Comparison of ENCODE assay signal across 19 cellular contexts in genomic region chr3:187594272-187594671, GRCh38.
DNase-seq lines count a peak whose midpoint lies in the region; ATAC-seq, FAIRE-seq and TF ChIP-seq lines count a peak whose summit lies in the region.
"Had no signal": no experiment of that assay in that cellular context is flagged by ENCODE, and none has a peak within 500 bp of the region (broad histone marks: within the 10 kb centered on the region; RNA-seq: fewer than 3 reads in every experiment).

No MANE protein-coding gene starts in this region.

- peaks cover 2% of the 10 kb centered on the region for H3K27me3 Mint-ChIP-seq in endodermal cell (ENCODE audit: insufficient read depth)
- H3K27me3 Mint-ChIP-seq in activated T-cell treated with anti-CD3 and anti-CD28 coated beads, Interleukin-2, amount 50 U/mL, for 24 hours, result peaks cover 64% of the 10 kb centered on the region

- H3K27ac ChIP-seq in HepG2 (ENCODE audit: extremely low read length, insufficient read depth, low read length) (no peak overlapping the region), right lobe of liver (no peak overlapping the region), endodermal cell (ENCODE audit: low read depth, low read length) (no peak overlapping the region)
- H3K27ac ChIP-seq: 22Rv1, BLaER1, HL-60 had no signal

- no peaks in the 10 kb centered on the region for H3K36me3 ChIP-seq in HepG2 (replicated peaks in 1 of 2; ENCODE audit: control insufficient read depth in 1 of 2, insufficient read depth in 2 of 2, low read length in 2 of 2)
- no peaks in the 10 kb centered on the region for H3K36me3 ChIP-seq in right lobe of liver
- H3K36me3 ChIP-seq in endodermal cell (ENCODE audit: control insufficient read depth, insufficient read depth, low read length), result no peaks in the 10 kb centered on the region
- H3K36me3 ChIP-seq: BLaER1 had no signal

- no peak overlapping the region for H3K27ac Mint-ChIP-seq in endodermal cell
- H3K27ac Mint-ChIP-seq in activated T-cell treated with anti-CD3 and anti-CD28 coated beads, Interleukin-2, amount 50 U/mL, for 24 hours, result no peak overlapping the region
- H3K27ac Mint-ChIP-seq: CD14-positive monocyte; CD4-positive, alpha-beta memory T cell had no signal

- H3K79me2 ChIP-seq in HepG2 (ENCODE audit: insufficient read depth, low read length), result no peaks in the 10 kb centered on the region

- no peak for DNase-seq in HepG2 (ENCODE audit: low spot score)
- DNase-seq in right lobe of liver, result no peak
- DNase-seq in endodermal cell, result peak; percentile 67
- DNase-seq in iPS-NIHi11 (ENCODE audit: low spot score), result peak; percentile 27
- no peak for DNase-seq in 8988T
- no peak for DNase-seq in activated T-cell treated with anti-CD3 and anti-CD28 coated beads, Interleukin-2, amount 50 U/mL, for 24 hours
- DNase-seq in NCI-H2029 (lab: John Stamatoyannopoulos, UW), result no peak
- DNase-seq: CD4-positive, alpha-beta memory T cell; DMS153; DMS79; GF-D8; IMR-90 had no signal

- in situ Hi-C loops in HepG2 (cut with HindIII; ENCODE audit: extremely low pct_ligation_motif_present, low pct_unique_long_range_greater_than_20kb), result no loop called here

- no peak for FAIRE-seq in HepG2 (lab: Jason Lieb, UNC)
- FAIRE-seq: H54, K562 had no signal

- H3K4me3 Mint-ChIP-seq in endodermal cell, result no peak overlapping the region
- no peak overlapping the region for H3K4me3 Mint-ChIP-seq in activated T-cell treated with anti-CD3 and anti-CD28 coated beads, Interleukin-2, amount 50 U/mL, for 24 hours
- H3K4me3 Mint-ChIP-seq: CD14-positive monocyte; CD4-positive, alpha-beta memory T cell had no signal

- peaks cover 4% of the 10 kb centered on the region for H3K4me1 Mint-ChIP-seq in endodermal cell
- no peaks in the 10 kb centered on the region for H3K4me1 Mint-ChIP-seq in activated T-cell treated with anti-CD3 and anti-CD28 coated beads, Interleukin-2, amount 50 U/mL, for 24 hours (ENCODE audit: low read depth)
- H3K4me1 Mint-ChIP-seq: CD14-positive monocyte; CD4-positive, alpha-beta memory T cell had no signal

- H3K27me3 ChIP-seq in HepG2 (ENCODE audit: control insufficient read depth in 1 of 2, insufficient read depth in 2 of 2, low read length in 2 of 2) (no peaks in the 10 kb centered on the region), right lobe of liver (peaks cover 0 to 4% of the 10 kb centered on the region in 2 donors), endodermal cell (ENCODE audit: control insufficient read depth, insufficient read depth, low read length, poor library complexity, severe bottlenecking) (no peaks in the 10 kb centered on the region)
- H3K27me3 ChIP-seq: BLaER1 had no signal

- POLR2A ChIA-PET in HepG2 (lab: Yijun Ruan, JAX), result no interaction called here

- H3K9me3 ChIP-seq in HepG2 (ENCODE audit: low read length), result no peaks in the 10 kb centered on the region
- no peaks in the 10 kb centered on the region for H3K9me3 ChIP-seq in right lobe of liver
- no peaks in the 10 kb centered on the region for H3K9me3 ChIP-seq in endodermal cell (ENCODE audit: control insufficient read depth, low read length)
- H3K9me3 ChIP-seq: BLaER1 had no signal

- TF ChIP-seq CTCF in HepG2 (CRISPR knock-in tag; IDR thresholded peaks at IDR 0.05), result no peak
- TF ChIP-seq CTCF in right lobe of liver (IDR thresholded peaks at IDR 0.05), result no peak
- peak; percentile 62 for TF ChIP-seq CTCF in endodermal cell (conservative IDR thresholded peaks at IDR 0.05)

- H3K4me3 ChIP-seq in HepG2 (replicated peaks in 1 of 3; ENCODE audit: insufficient read depth in 1 of 3, low read depth in 2 of 3, low read length in 3 of 3), result no peak overlapping the region
- no peak overlapping the region for H3K4me3 ChIP-seq in right lobe of liver
- no peak overlapping the region for H3K4me3 ChIP-seq in endodermal cell (ENCODE audit: low read length)
- H3K4me3 ChIP-seq: BLaER1, K562 had no signal

- ATAC-seq in HepG2 (peak; percentile 54), right lobe of liver (no peak), GM18909 (IDR thresholded peaks at IDR 0.05; ENCODE audit: poor library complexity, unreplicated experiment) (no peak)
- ATAC-seq: K562 had no signal

- BruUV-seq in HepG2 (replicated peaks; lab: Mats Ljungman, UMichigan), result no TSS peak

- no peak for TF ChIP-seq RAD21 in HepG2 (CRISPR knock-in tag; IDR thresholded peaks at IDR 0.05)

- no peaks in the 10 kb centered on the region for H3K9me3 Mint-ChIP-seq in endodermal cell
- no peaks in the 10 kb centered on the region for H3K9me3 Mint-ChIP-seq in activated T-cell treated with anti-CD3 and anti-CD28 coated beads, Interleukin-2, amount 50 U/mL, for 24 hours
- H3K9me3 Mint-ChIP-seq: CD4-positive, alpha-beta memory T cell had no signal

- intact Hi-C loops in HepG2 (cut with micrococcal nuclease; ENCODE audit: unreplicated experiment), result no loop called here
- intact Hi-C loops in right lobe of liver (cut with DNase I), result no loop called here

- no peak for TF ChIP-seq POLR2A in HepG2 (IDR thresholded peaks at IDR 0.05; ENCODE audit: insufficient read depth in 1 of 2, low read depth in 2 of 2, low read length in 2 of 2)
- TF ChIP-seq POLR2A in right lobe of liver (IDR thresholded peaks at IDR 0.05), result no peak

- no peak overlapping the region for H2AFZ ChIP-seq in HepG2 (ENCODE audit: low read length)

- 5% methylated on average over 2 of the region's 2 CpGs for WGBS in HepG2 (ENCODE audit: low lambda C conversion rate)
- WGBS in right lobe of liver (ENCODE audit: insufficient coverage, low coverage, low lambda C conversion rate, missing lambda C conversion rate), result 39% methylated on average over 2 of the region's 2 CpGs
- WGBS in endodermal cell (ENCODE audit: insufficient coverage in 1 of 2, insufficient read length in 1 of 2), 2 experiments, result 33 to 39% methylated on average over 1 to 2 of the region's 2 CpGs

- H3K36me3 Mint-ChIP-seq in endodermal cell (ENCODE audit: low read depth), result no peaks in the 10 kb centered on the region
- H3K36me3 Mint-ChIP-seq in activated T-cell treated with anti-CD3 and anti-CD28 coated beads, Interleukin-2, amount 50 U/mL, for 24 hours (ENCODE audit: low read depth), result no peaks in the 10 kb centered on the region
- H3K36me3 Mint-ChIP-seq: CD14-positive monocyte; CD4-positive, alpha-beta memory T cell had no signal

- no peak overlapping the region for H3K4me2 ChIP-seq in HepG2 (ENCODE audit: low read depth, low read length)
- H3K4me2 ChIP-seq: BLaER1 had no signal

- H4K20me1 ChIP-seq in HepG2 (ENCODE audit: insufficient read depth, low read length), result no peaks in the 10 kb centered on the region
- H4K20me1 ChIP-seq: BLaER1 had no signal

- no peaks in the 10 kb centered on the region for H3K4me1 ChIP-seq in HepG2 (ENCODE audit: insufficient read depth, low read length)
- H3K4me1 ChIP-seq in right lobe of liver, result no peaks in the 10 kb centered on the region
- H3K4me1 ChIP-seq in endodermal cell (ENCODE audit: control insufficient read depth, insufficient read depth, low read length), result peaks cover 6% of the 10 kb centered on the region
- H3K4me1 ChIP-seq: BLaER1 had no signal

- H3K9ac ChIP-seq in HepG2 (ENCODE audit: insufficient read depth, low read depth, low read length) (no peak overlapping the region), endodermal cell (ENCODE audit: extremely low read depth, low read length, poor library complexity, severe bottlenecking) (no peak overlapping the region)
- H3K9ac ChIP-seq: BLaER1 had no signal

- CTCF ChIA-PET in HepG2 (lab: Yijun Ruan, JAX; ENCODE audit: low intra/inter-chr PET ratio, low total read pairs), result no interaction called here

- TF ChIP-seq EP300 in HepG2 (IDR thresholded peaks at IDR 0.05; ENCODE audit: low read depth in 2 of 2, low read length in 2 of 2) (no peak), HepG2 (CRISPR knock-in tag; IDR thresholded peaks at IDR 0.05; ENCODE audit: borderline replicate concordance) (no peak)

TF ChIP-seq in HepG2, 621 proteins besides CTCF, POLR2A, EP300 and RAD21:
- TF ChIP-seq ZNF816 (CRISPR knock-in tag; IDR thresholded peaks at IDR 0.05; ENCODE audit: borderline replicate concordance), result no peak
- no peak for TF ChIP-seq TERF1 (CRISPR knock-in tag; IDR thresholded peaks at IDR 0.05)
- TF ChIP-seq PHB2 (IDR thresholded peaks at IDR 0.05; ENCODE audit: partially characterized antibody), result no peak
- no peak for TF ChIP-seq ZNF724P (CRISPR knock-in tag; IDR thresholded peaks at IDR 0.05; ENCODE audit: borderline replicate concordance)
- TF ChIP-seq ZNF761 (CRISPR knock-in tag; conservative IDR thresholded peaks at IDR 0.05), result no peak
- TF ChIP-seq FLYWCH1 (CRISPR knock-in tag; IDR thresholded peaks at IDR 0.05), result no peak
- TF ChIP-seq RCOR2 (CRISPR knock-in tag; IDR thresholded peaks at IDR 0.05), result no peak
- no peak for TF ChIP-seq NFE2L1 (CRISPR knock-in tag; IDR thresholded peaks at IDR 0.05; ENCODE audit: borderline replicate concordance)
- TF ChIP-seq DDIT3 (CRISPR knock-in tag; IDR thresholded peaks at IDR 0.05), result no peak
- TF ChIP-seq HOMEZ (CRISPR knock-in tag; IDR thresholded peaks at IDR 0.05; ENCODE audit: low read depth), result no peak
- TF ChIP-seq FOXC1 (CRISPR knock-in tag; IDR thresholded peaks at IDR 0.05; ENCODE audit: borderline replicate concordance), result no peak
TF ChIP-seq in HepG2: peak in this region for 0.

Comparison
In these comparisons a context has a peak if more than half of its experiments do, and no peak if none do; other contexts are left out.
1. DNase-seq: peak in endodermal cell (single experiment) and iPS-NIHi11 (single experiment); none in HepG2 (single experiment), right lobe of liver (0 of 3), 8988T (single experiment), activated T-cell treated with anti-CD3 and anti-CD28 coated beads, Interleukin-2, amount 50 U/mL, for 24 hours (single experiment) and NCI-H2029 (single experiment).